1 cellular context compared by ENCODE assay signal in genomic region chr10:42782446-42783180, GRCh38.
TF ChIP-seq lines count a peak whose summit lies in the region.

Gene BMS1, plus strand, starts transcription at chr10:42782795. Its CDS starts 1,600 bp downstream, at chr10:42784395.

TF ChIP-seq in GM12878, 131 proteins besides CTCF, POLR2A, EP300 and RAD21 (continued from another document and continues in another):
- TF ChIP-seq, protein P1, sequence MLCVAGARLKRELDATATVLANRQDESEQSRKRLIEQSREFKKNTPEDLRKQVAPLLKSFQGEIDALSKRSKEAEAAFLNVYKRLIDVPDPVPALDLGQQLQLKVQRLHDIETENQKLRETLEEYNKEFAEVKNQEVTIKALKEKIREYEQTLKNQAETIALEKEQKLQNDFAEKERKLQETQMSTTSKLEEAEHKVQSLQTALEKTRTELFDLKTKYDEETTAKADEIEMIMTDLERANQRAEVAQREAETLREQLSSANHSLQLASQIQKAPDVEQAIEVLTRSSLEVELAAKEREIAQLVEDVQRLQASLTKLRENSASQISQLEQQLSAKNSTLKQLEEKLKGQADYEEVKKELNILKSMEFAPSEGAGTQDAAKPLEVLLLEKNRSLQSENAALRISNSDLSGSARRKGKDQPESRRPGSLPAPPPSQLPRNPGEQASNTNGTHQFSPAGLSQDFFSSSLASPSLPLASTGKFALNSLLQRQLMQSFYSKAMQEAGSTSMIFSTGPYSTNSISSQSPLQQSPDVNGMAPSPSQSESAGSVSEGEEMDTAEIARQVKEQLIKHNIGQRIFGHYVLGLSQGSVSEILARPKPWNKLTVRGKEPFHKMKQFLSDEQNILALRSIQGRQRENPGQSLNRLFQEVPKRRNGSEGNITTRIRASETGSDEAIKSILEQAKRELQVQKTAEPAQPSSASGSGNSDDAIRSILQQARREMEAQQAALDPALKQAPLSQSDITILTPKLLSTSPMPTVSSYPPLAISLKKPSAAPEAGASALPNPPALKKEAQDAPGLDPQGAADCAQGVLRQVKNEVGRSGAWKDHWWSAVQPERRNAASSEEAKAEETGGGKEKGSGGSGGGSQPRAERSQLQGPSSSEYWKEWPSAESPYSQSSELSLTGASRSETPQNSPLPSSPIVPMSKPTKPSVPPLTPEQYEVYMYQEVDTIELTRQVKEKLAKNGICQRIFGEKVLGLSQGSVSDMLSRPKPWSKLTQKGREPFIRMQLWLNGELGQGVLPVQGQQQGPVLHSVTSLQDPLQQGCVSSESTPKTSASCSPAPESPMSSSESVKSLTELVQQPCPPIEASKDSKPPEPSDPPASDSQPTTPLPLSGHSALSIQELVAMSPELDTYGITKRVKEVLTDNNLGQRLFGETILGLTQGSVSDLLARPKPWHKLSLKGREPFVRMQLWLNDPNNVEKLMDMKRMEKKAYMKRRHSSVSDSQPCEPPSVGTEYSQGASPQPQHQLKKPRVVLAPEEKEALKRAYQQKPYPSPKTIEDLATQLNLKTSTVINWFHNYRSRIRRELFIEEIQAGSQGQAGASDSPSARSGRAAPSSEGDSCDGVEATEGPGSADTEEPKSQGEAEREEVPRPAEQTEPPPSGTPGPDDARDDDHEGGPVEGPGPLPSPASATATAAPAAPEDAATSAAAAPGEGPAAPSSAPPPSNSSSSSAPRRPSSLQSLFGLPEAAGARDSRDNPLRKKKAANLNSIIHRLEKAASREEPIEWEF (IDR thresholded peaks at IDR 0.05; ENCODE audit: insufficient replicate concordance, low read depth, low read length): peak; percentile 59
- TF ChIP-seq HDAC6 (IDR thresholded peaks at IDR 0.05; ENCODE audit: unreplicated experiment) (no peak), ESRRA (IDR thresholded peaks at IDR 0.05; ENCODE audit: low read length) (0 out of 2 replicates have a peak, but pooled peaks have one; percentile 39), TCF7 (IDR thresholded peaks at IDR 0.05; ENCODE audit: borderline replicate concordance) (peak; percentile 46; the same call in 1 of the 2 replicates), EGR1 (IDR thresholded peaks at IDR 0.05; ENCODE audit: borderline replicate concordance in 1 of 2, low read depth in 2 of 2, low read length in 2 of 2) (peak; percentile 63 to 83), KDM1A (IDR thresholded peaks at IDR 0.05; ENCODE audit: borderline replicate concordance) (no peak), NR2C2 (IDR thresholded peaks at IDR 0.05; ENCODE audit: borderline replicate concordance, control insufficient read depth, insufficient read length, low read depth) (no peak), NKRF (conservative IDR thresholded peaks at IDR 0.05) (peak; percentile 85), IKZF2 (IDR thresholded peaks at IDR 0.05) (peak; percentile 54 to 66; a peak in 3 of 4 replicates), TCF12 (IDR thresholded peaks at IDR 0.05; ENCODE audit: low read depth, low read length) (peak; percentile 65; the same call in 1 of the 2 replicates), BACH1 (IDR thresholded peaks at IDR 0.05; ENCODE audit: borderline replicate concordance) (peak; percentile 66), NFIC (IDR thresholded peaks at IDR 0.05; ENCODE audit: low read depth, low read length) (no peak), KLF5 (IDR thresholded peaks at IDR 0.05; ENCODE audit: partially characterized antibody) (peak; percentile 80), RELA (IDR thresholded peaks at IDR 0.05; ENCODE audit: borderline replicate concordance, partially characterized antibody) (peak; percentile 86), EZH2 (IDR thresholded peaks at IDR 0.05; ENCODE audit: borderline replicate concordance, control insufficient read depth, low read depth, low read length) (no peak), CEBPB (IDR thresholded peaks at IDR 0.05; ENCODE audit: borderline replicate concordance in 1 of 2, low read depth in 2 of 2, low read length in 2 of 2) (0 out of 4 replicates have a peak, but pooled peaks of 1 of the 2 experiments have one; percentile 24), MAX (IDR thresholded peaks at IDR 0.05; ENCODE audit: low read depth, low read length) (peak; percentile 79; the same call in 1 of the 2 replicates), SUZ12 (IDR thresholded peaks at IDR 0.05; ENCODE audit: unreplicated experiment) (no peak), SMC3 (IDR thresholded peaks at IDR 0.05; ENCODE audit: borderline replicate concordance, low read length) (peak; percentile 26), PAX8 (IDR thresholded peaks at IDR 0.05) (no peak), MYB (IDR thresholded peaks at IDR 0.05; ENCODE audit: borderline replicate concordance, low read depth, low read length) (peak; percentile 45; the same call in 1 of the 2 replicates), LARP7 (IDR thresholded peaks at IDR 0.05) (peak; percentile 97), ZNF207 (IDR thresholded peaks at IDR 0.05; ENCODE audit: borderline replicate concordance) (peak; percentile 99), RAD51 (IDR thresholded peaks at IDR 0.05) (no peak), EED (IDR thresholded peaks at IDR 0.05; ENCODE audit: low read depth) (peak; percentile 35; the same call in 1 of the 2 replicates), SIX5 (IDR thresholded peaks at IDR 0.05; ENCODE audit: low read depth, low read length, severe bottlenecking) (peak; percentile 74), CBX3 (IDR thresholded peaks at IDR 0.05; ENCODE audit: borderline replicate concordance, low read depth) (no peak), NR2F1 (conservative IDR thresholded peaks at IDR 0.05) (peak; percentile 77; the same call in 1 of the 2 replicates), IKZF1 (conservative IDR thresholded peaks at IDR 0.05) (peak; percentile 93), HDAC2 (IDR thresholded peaks at IDR 0.05) (no peak), CHD1 (IDR thresholded peaks at IDR 0.05; ENCODE audit: low read depth, low read length) (no peak), ETV6 (conservative IDR thresholded peaks at IDR 0.05 in 1 of 2, IDR thresholded peaks at IDR 0.05 in 1 of 2; ENCODE audit: borderline replicate concordance in 1 of 2, low read depth in 1 of 2) (0 out of 4 replicates have a peak, but pooled peaks of 1 of the 2 experiments have one; percentile 33), RBBP5 (conservative IDR thresholded peaks at IDR 0.05) (no peak)
- TF ChIP-seq, protein P2, sequence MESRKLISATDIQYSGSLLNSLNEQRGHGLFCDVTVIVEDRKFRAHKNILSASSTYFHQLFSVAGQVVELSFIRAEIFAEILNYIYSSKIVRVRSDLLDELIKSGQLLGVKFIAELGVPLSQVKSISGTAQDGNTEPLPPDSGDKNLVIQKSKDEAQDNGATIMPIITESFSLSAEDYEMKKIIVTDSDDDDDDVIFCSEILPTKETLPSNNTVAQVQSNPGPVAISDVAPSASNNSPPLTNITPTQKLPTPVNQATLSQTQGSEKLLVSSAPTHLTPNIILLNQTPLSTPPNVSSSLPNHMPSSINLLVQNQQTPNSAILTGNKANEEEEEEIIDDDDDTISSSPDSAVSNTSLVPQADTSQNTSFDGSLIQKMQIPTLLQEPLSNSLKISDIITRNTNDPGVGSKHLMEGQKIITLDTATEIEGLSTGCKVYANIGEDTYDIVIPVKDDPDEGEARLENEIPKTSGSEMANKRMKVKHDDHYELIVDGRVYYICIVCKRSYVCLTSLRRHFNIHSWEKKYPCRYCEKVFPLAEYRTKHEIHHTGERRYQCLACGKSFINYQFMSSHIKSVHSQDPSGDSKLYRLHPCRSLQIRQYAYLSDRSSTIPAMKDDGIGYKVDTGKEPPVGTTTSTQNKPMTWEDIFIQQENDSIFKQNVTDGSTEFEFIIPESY (IDR thresholded peaks at IDR 0.05): no peak
- TF ChIP-seq, protein P3, sequence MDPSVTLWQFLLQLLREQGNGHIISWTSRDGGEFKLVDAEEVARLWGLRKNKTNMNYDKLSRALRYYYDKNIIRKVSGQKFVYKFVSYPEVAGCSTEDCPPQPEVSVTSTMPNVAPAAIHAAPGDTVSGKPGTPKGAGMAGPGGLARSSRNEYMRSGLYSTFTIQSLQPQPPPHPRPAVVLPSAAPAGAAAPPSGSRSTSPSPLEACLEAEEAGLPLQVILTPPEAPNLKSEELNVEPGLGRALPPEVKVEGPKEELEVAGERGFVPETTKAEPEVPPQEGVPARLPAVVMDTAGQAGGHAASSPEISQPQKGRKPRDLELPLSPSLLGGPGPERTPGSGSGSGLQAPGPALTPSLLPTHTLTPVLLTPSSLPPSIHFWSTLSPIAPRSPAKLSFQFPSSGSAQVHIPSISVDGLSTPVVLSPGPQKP (IDR thresholded peaks at IDR 0.05; ENCODE audit: low read depth, low read length): peak; percentile 87
- TF ChIP-seq, protein P4, sequence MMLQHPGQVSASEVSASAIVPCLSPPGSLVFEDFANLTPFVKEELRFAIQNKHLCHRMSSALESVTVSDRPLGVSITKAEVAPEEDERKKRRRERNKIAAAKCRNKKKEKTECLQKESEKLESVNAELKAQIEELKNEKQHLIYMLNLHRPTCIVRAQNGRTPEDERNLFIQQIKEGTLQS (IDR thresholded peaks at IDR 0.05; ENCODE audit: borderline replicate concordance, extremely low read depth, low read depth, low read length): no peak
- TF ChIP-seq, protein P5, sequence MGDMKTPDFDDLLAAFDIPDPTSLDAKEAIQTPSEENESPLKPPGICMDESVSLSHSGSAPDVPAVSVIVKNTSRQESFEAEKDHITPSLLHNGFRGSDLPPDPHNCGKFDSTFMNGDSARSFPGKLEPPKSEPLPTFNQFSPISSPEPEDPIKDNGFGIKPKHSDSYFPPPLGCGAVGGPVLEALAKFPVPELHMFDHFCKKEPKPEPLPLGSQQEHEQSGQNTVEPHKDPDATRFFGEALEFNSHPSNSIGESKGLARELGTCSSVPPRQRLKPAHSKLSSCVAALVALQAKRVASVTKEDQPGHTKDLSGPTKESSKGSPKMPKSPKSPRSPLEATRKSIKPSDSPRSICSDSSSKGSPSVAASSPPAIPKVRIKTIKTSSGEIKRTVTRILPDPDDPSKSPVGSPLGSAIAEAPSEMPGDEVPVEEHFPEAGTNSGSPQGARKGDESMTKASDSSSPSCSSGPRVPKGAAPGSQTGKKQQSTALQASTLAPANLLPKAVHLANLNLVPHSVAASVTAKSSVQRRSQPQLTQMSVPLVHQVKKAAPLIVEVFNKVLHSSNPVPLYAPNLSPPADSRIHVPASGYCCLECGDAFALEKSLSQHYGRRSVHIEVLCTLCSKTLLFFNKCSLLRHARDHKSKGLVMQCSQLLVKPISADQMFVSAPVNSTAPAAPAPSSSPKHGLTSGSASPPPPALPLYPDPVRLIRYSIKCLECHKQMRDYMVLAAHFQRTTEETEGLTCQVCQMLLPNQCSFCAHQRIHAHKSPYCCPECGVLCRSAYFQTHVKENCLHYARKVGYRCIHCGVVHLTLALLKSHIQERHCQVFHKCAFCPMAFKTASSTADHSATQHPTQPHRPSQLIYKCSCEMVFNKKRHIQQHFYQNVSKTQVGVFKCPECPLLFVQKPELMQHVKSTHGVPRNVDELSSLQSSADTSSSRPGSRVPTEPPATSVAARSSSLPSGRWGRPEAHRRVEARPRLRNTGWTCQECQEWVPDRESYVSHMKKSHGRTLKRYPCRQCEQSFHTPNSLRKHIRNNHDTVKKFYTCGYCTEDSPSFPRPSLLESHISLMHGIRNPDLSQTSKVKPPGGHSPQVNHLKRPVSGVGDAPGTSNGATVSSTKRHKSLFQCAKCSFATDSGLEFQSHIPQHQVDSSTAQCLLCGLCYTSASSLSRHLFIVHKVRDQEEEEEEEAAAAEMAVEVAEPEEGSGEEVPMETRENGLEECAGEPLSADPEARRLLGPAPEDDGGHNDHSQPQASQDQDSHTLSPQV (IDR thresholded peaks at IDR 0.05): 0 out of 2 replicates have a peak, but pooled peaks have one; percentile 21
- TF ChIP-seq, protein P6, sequence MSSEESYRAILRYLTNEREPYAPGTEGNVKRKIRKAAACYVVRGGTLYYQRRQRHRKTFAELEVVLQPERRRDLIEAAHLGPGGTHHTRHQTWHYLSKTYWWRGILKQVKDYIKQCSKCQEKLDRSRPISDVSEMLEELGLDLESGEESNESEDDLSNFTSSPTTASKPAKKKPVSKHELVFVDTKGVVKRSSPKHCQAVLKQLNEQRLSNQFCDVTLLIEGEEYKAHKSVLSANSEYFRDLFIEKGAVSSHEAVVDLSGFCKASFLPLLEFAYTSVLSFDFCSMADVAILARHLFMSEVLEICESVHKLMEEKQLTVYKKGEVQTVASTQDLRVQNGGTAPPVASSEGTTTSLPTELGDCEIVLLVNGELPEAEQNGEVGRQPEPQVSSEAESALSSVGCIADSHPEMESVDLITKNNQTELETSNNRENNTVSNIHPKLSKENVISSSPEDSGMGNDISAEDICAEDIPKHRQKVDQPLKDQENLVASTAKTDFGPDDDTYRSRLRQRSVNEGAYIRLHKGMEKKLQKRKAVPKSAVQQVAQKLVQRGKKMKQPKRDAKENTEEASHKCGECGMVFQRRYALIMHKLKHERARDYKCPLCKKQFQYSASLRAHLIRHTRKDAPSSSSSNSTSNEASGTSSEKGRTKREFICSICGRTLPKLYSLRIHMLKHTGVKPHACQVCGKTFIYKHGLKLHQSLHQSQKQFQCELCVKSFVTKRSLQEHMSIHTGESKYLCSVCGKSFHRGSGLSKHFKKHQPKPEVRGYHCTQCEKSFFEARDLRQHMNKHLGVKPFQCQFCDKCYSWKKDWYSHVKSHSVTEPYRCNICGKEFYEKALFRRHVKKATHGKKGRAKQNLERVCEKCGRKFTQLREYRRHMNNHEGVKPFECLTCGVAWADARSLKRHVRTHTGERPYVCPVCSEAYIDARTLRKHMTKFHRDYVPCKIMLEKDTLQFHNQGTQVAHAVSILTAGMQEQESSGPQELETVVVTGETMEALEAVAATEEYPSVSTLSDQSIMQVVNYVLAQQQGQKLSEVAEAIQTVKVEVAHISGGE (CRISPR knock-in tag; IDR thresholded peaks at IDR 0.05): peak; percentile 97
